In genomic region chr1:43614891-43615290, GRCh38 we compare ENCODE assay signal across 24 cellular contexts.
"Had no signal": no experiment of that assay in that cellular context is flagged by ENCODE, and none has a peak within 500 bp of the region (broad histone marks: within the 10 kb centered on the region; RNA-seq: fewer than 3 reads in every experiment).

No MANE protein-coding gene starts in this region.

- H3K9me3 ChIP-seq: stomach, suprapubic skin, testis, thoracic aorta, thyroid gland, tibial artery, tibial nerve, transverse colon, upper lobe of left lung, upper lobe of right lung, uterus, vagina had no signal

- H3K4me3 ChIP-seq: stomach, suprapubic skin, testis, thoracic aorta, thyroid gland, tibial artery, tibial nerve, transverse colon, upper lobe of left lung, upper lobe of right lung, uterus, vagina had no signal

- H3K27me3 ChIP-seq: stomach, suprapubic skin, testis, thyroid gland, tibial artery, tibial nerve, transverse colon, upper lobe of left lung, upper lobe of right lung, uterus, vagina had no signal

- H3K27ac ChIP-seq: stomach, suprapubic skin, testis, thoracic aorta, thyroid gland, tibial artery, tibial nerve, transverse colon, upper lobe of left lung, upper lobe of right lung, uterus, vagina had no signal

- H3K36me3 ChIP-seq: uterus had no signal

- DNase-seq: stimulated activated CD4-positive, alpha-beta T cell treated with anti-CD3 and anti-CD28 coated beads, Interleukin-2, amount 100 ng/mL, for 48 hours; stimulated activated CD4-positive, alpha-beta T cell treated with anti-CD3 and anti-CD28 coated beads, Interleukin-4, amount 100 ng/mL, for 1 hour; stimulated activated CD4-positive, alpha-beta T cell treated with anti-CD3 and anti-CD28 coated beads, Interleukin-4, amount 100 ng/mL, for 24 hours; stimulated activated CD4-positive, alpha-beta T cell treated with anti-CD3 and anti-CD28 coated beads, Interleukin-4, amount 100 ng/mL, for 4 hours; stimulated activated CD8-positive, alpha-beta memory T cell treated with anti-CD3 and anti-CD28 coated beads, Interleukin-4, amount 100 ng/mL, for 48 hours; stimulated activated naive B cell treated with anti-CD40 and anti-IgM and Interleukin-4, amounts not matched to agents 10 μg/mL and 1 μg/mL and 100 μg/mL, for 72 hours; stimulated activated naive CD4-positive, alpha-beta T cell; stimulated activated naive CD4-positive, alpha-beta T cell treated with Interleukin-2 at 50 U/mL for 16 hours; stimulated activated naive CD8-positive, alpha-beta T cell treated with anti-CD3 and anti-CD28 coated beads, Interleukin-15, amount 100 ng/mL, for 72 hours; stimulated activated naive CD8-positive, alpha-beta T cell treated with anti-CD3 and anti-CD28 coated beads, Interleukin-15, Interleukin-2, amounts not matched to agents 100 U/mL and 50 U/mL, for 24 hours; stomach; substantia nigra; testis; thyroid gland; tibial artery; transverse colon; trophoblast cell; upper lobe of left lung; upper lobe of right lung; uterus had no signal

- H3K4me1 ChIP-seq: stomach, suprapubic skin, testis, thyroid gland, tibial artery, tibial nerve, transverse colon, upper lobe of left lung, upper lobe of right lung, uterus, vagina had no signal
